Comparison of ENCODE assay signal across 12 cellular contexts in genomic region chr17:65638221-65638940, GRCh38.
DNase-seq lines count a peak whose midpoint lies in the region; ATAC-seq and TF ChIP-seq lines count a peak whose summit lies in the region.
"Had no signal": no experiment of that assay in that cellular context is flagged by ENCODE, and none has a peak within 500 bp of the region (broad histone marks: within the 10 kb centered on the region; RNA-seq: fewer than 3 reads in every experiment).

No MANE protein-coding gene starts in this region.

- TF ChIP-seq POLR2A in gastroesophageal sphincter (IDR thresholded peaks at IDR 0.05) = no peak
- TF ChIP-seq POLR2A in sigmoid colon (IDR thresholded peaks at IDR 0.05) = no peak
- TF ChIP-seq POLR2A in lower leg skin (IDR thresholded peaks at IDR 0.05) = no peak

- peak; percentile 41 for ATAC-seq in gastroesophageal sphincter
- ATAC-seq: GM12878 had no signal

- H3K4me1 ChIP-seq in gastroesophageal sphincter = peaks cover 6 to 17% (median 6%) of the 10 kb centered on the region in 3 donors
- peaks cover 0 to 9% (median 3%) of the 10 kb centered on the region in 4 donors for H3K4me1 ChIP-seq in sigmoid colon

- H3K4me3 ChIP-seq in gastroesophageal sphincter = no peak overlapping the region
- H3K4me3 ChIP-seq in sigmoid colon = no peak overlapping the region
- H3K4me3 ChIP-seq in lower leg skin (ENCODE audit: low read depth, poor library complexity, severe bottlenecking) = no peak overlapping the region
- H3K4me3 ChIP-seq: GM12878 had no signal

- WGBS in gastroesophageal sphincter (ENCODE audit: low coverage in 1 of 2), 2 donors = 23 to 34% methylated on average over 8 to 9 of the region's 9 CpGs
- WGBS in sigmoid colon, 2 donors = 19 to 57% methylated on average over 9 of the region's 9 CpGs
- 55 to 63% methylated on average over 9 of the region's 9 CpGs for WGBS in lower leg skin, 2 donors

- TF ChIP-seq CTCF in gastroesophageal sphincter (IDR thresholded peaks at IDR 0.05) (no peak), sigmoid colon (IDR thresholded peaks at IDR 0.05) (no peak), lower leg skin (IDR thresholded peaks at IDR 0.05) (no peak)

- H3K27me3 ChIP-seq in gastroesophageal sphincter = no peaks in the 10 kb centered on the region
- H3K27me3 ChIP-seq in sigmoid colon = no peaks in the 10 kb centered on the region

- H3K27ac ChIP-seq in gastroesophageal sphincter (peak overlapping the region in 2 of 4 donors; percentile 8 to 26), sigmoid colon (peak overlapping the region in 1 of 4 donors; percentile 11)

- DNase-seq in NCI-H748 (lab: John Stamatoyannopoulos, UW; ENCODE audit: unreplicated experiment) (peak; percentile 16), NCI-H748 treated with DMSO at 0.1 percent for 48 hours (lab: John Stamatoyannopoulos, UW) (no peak), SHP77 (lab: John Stamatoyannopoulos, UW) (peak; percentile 79 to 82), stromal cell of bone marrow (ENCODE audit: low read depth) (peak; percentile 5), sigmoid colon (no peak), lower leg skin (ENCODE audit: low spot score in 2 of 2) (no peak), CD1c-positive myeloid dendritic cell (ENCODE audit: extremely low spot score) (no peak)
- DNase-seq: effector memory CD4-positive, alpha-beta T cell; mammary epithelial cell; NCI-H226 had no signal

- H3K36me3 ChIP-seq in gastroesophageal sphincter (no peaks in the 10 kb centered on the region), sigmoid colon (no peaks in the 10 kb centered on the region)

- intact Hi-C loops in sigmoid colon (cut with DNase I) = no loop called here
- intact Hi-C loops in lower leg skin (cut with DNase I; ENCODE audit: low total_unique reads) = no loop called here

- TF ChIP-seq EP300 in gastroesophageal sphincter (IDR thresholded peaks at IDR 0.05) (no peak), sigmoid colon (IDR thresholded peaks at IDR 0.05) (no peak)

- H3K9me3 ChIP-seq in gastroesophageal sphincter (no peaks in the 10 kb centered on the region), sigmoid colon (no peaks in the 10 kb centered on the region)

Comparison
In these comparisons a context has a peak if more than half of its experiments do, and no peak if none do; other contexts are left out.
1. DNase-seq: peak in NCI-H748 (single experiment), SHP77 (2 of 2) and stromal cell of bone marrow (single experiment); none in NCI-H748 treated with DMSO at 0.1 percent for 48 hours (single experiment), sigmoid colon (single experiment), lower leg skin (0 of 2) and CD1c-positive myeloid dendritic cell (single experiment).